8 cellular contexts compared by ENCODE assay signal in genomic region chr12:108629824-108630476, GRCh38. TPM values are rescaled to one million over a fixed set of nuclear protein-coding genes. Genes with fewer than 3 reads are reported as not detected.
DNase-seq lines count a peak whose midpoint lies in the region; ATAC-seq lines count a peak whose summit lies in the region.

No MANE protein-coding gene starts in this region.

- H3K4me3 ChIP-seq in SJCRH30 = no peak overlapping the region
- H3K4me3 ChIP-seq in adipocyte (ENCODE audit: low read length) = peak overlapping the region; percentile 68

- H3K9me3 ChIP-seq in SJCRH30 (replicated peaks) (no peaks in the 10 kb centered on the region), adipocyte (ENCODE audit: control insufficient read depth, low read length) (no peaks in the 10 kb centered on the region)

- H3K36me3 ChIP-seq in SJCRH30 (no peaks in the 10 kb centered on the region), adipocyte (ENCODE audit: control insufficient read depth, insufficient read depth, low read length, severe bottlenecking) (no peaks in the 10 kb centered on the region)

- peak; percentile 89 for DNase-seq in Daoy (ENCODE audit: low read depth)
- peak; percentile 81 to 82 for DNase-seq in SJCRH30
- peak; percentile 77 for DNase-seq in adipocyte (ENCODE audit: low read depth)
- DNase-seq in kidney tubule cell (ENCODE audit: low spot score) = peak; percentile 87
- DNase-seq in stimulated activated naive CD4-positive, alpha-beta T cell treated with Interleukin-2 at 50 U/mL for 16 hours (lab: John Stamatoyannopoulos, UW) = peak; percentile 55
- DNase-seq in NCI-H748 treated with DMSO at 0.1 percent for 48 hours (lab: John Stamatoyannopoulos, UW) = no peak

- H3K9ac ChIP-seq in adipocyte (ENCODE audit: low read length) = peak overlapping the region; percentile 84

- H3K27ac ChIP-seq in SJCRH30 = peak overlapping the region; percentile 63

- ATAC-seq in HG02840 (IDR thresholded peaks at IDR 0.05; ENCODE audit: low FRiP score, unreplicated experiment) (no peak), HG03045 (IDR thresholded peaks at IDR 0.05; ENCODE audit: unreplicated experiment) (no peak)

- H3K27me3 ChIP-seq in SJCRH30 (no peaks in the 10 kb centered on the region), adipocyte (replicated peaks; ENCODE audit: control insufficient read depth, insufficient read depth, low read length) (no peaks in the 10 kb centered on the region)

- H3K4me1 ChIP-seq in SJCRH30 = peaks cover 52% of the 10 kb centered on the region
- H3K4me1 ChIP-seq in adipocyte (ENCODE audit: control insufficient read depth, insufficient read depth, low read length) = peaks cover 55% of the 10 kb centered on the region

RNA-seq across cellular contexts. Expression of gene SELPLG, which starts 3.7 kb away (rescaled TPM):
- 0.21 and 0.23 TPM in 2 replicates for total RNA-seq in Daoy (2014; rRNA removed; shearing (Covaris generic))
- 0.15 and 0.32 TPM in 2 replicates for total RNA-seq in SJCRH30 (2014; rRNA removed; shearing (Covaris generic))

RNA-seq across cellular contexts. Expression of gene TMEM119, which starts 32.1 kb away (rescaled TPM):
- total RNA-seq in Daoy (2014; rRNA removed; shearing (Covaris generic)) = 0.57 and 1.1 TPM in 2 replicates
- 19.1 TPM in 2 replicates for total RNA-seq in SJCRH30 (2014; rRNA removed; shearing (Covaris generic))
